Comparison of ENCODE assay signal across 18 cellular contexts in genomic region chr7:50728184-50728583, GRCh38. TPM values are rescaled to one million over a fixed set of nuclear protein-coding genes. Genes with fewer than 3 reads are reported as not detected.
DNase-seq lines count a peak whose midpoint lies in the region; ATAC-seq and TF ChIP-seq lines count a peak whose summit lies in the region.
"Had no signal": no experiment of that assay in that cellular context is flagged by ENCODE, and none has a peak within 500 bp of the region (broad histone marks: within the 10 kb centered on the region; RNA-seq: fewer than 3 reads in every experiment).

No MANE protein-coding gene starts in this region.

- TF ChIP-seq CTCF in chondrocyte (IDR thresholded peaks at IDR 0.05) (no peak), tibial artery (IDR thresholded peaks at IDR 0.05) (no peak)

- ATAC-seq in left ventricle myocardium superior = peak; percentile 68
- peak; percentile 61 for ATAC-seq in aorta (ENCODE audit: low FRiP score)
- ATAC-seq: activated CD8-positive, alpha-beta T cell treated with anti-CD3 and anti-CD28 coated beads for 36 hours; activated naive CD8-positive, alpha-beta T cell treated with anti-CD3 and anti-CD28 coated beads, Interleukin-2, amount 50 U/mL, for 24 hours; naive thymus-derived CD8-positive, alpha-beta T cell; PC-3 had no signal

- peak overlapping the region; percentile 68 for H3K27ac Mint-ChIP-seq in chondrocyte (ENCODE audit: unreplicated experiment)
- H3K27ac Mint-ChIP-seq: activated CD8-positive, alpha-beta T cell treated with anti-CD3 and anti-CD28 coated beads for 36 hours; activated naive CD8-positive, alpha-beta T cell treated with anti-CD3 and anti-CD28 coated beads, Interleukin-2, amount 50 U/mL, for 24 hours; CD14-positive monocyte; naive thymus-derived CD8-positive, alpha-beta T cell had no signal

- peak; percentile 24 for DNase-seq in M059J (ENCODE audit: low read depth)
- DNase-seq in chondrocyte (ENCODE audit: low spot score) = no peak
- no peak for DNase-seq in left ventricle myocardium superior
- no peak for DNase-seq in aorta
- no peak for DNase-seq in NCI-H2107 (lab: John Stamatoyannopoulos, UW)
- DNase-seq in Ammon's horn (ENCODE audit: low spot score) = no peak
- DNase-seq in tibial artery = no peak
- DNase-seq: activated CD8-positive, alpha-beta T cell treated with anti-CD3 and anti-CD28 coated beads for 36 hours; activated naive CD8-positive, alpha-beta T cell treated with anti-CD3 and anti-CD28 coated beads, Interleukin-2, amount 50 U/mL, for 24 hours; DMS79 treated with DMSO at 0.1 percent for 48 hours; GOT3; naive thymus-derived CD8-positive, alpha-beta T cell; NCI-H1694; NCI-H524 treated with DMSO at 0.1 percent for 48 hours; PC-3; stimulated activated CD4-positive, alpha-beta T cell treated with anti-CD3 and anti-CD28 coated beads, Interleukin-1b, Interleukin-23, amount 100 ng/mL, for 48 hours had no signal

- H3K4me1 ChIP-seq in aorta (ENCODE audit: control insufficient read depth in 1 of 2, insufficient read depth in 2 of 2, low read length in 2 of 2) = peaks cover 9% of the 10 kb centered on the region in 2 donors
- peaks cover 0 to 72% (median 46%) of the 10 kb centered on the region in 4 donors for H3K4me1 ChIP-seq in tibial artery

- H3K36me3 ChIP-seq in aorta (ENCODE audit: control insufficient read depth in 1 of 2, insufficient read depth in 2 of 2, low read length in 1 of 2) = no peaks in the 10 kb centered on the region
- H3K36me3 ChIP-seq in tibial artery = no peaks in the 10 kb centered on the region

- H3K4me1 Mint-ChIP-seq in chondrocyte (ENCODE audit: low read depth) = peaks cover 69% of the 10 kb centered on the region

- no peak overlapping the region for H3K4me3 Mint-ChIP-seq in chondrocyte (ENCODE audit: unreplicated experiment)
- H3K4me3 Mint-ChIP-seq: activated CD8-positive, alpha-beta T cell treated with anti-CD3 and anti-CD28 coated beads for 36 hours; activated naive CD8-positive, alpha-beta T cell treated with anti-CD3 and anti-CD28 coated beads, Interleukin-2, amount 50 U/mL, for 24 hours; CD14-positive monocyte; naive thymus-derived CD8-positive, alpha-beta T cell had no signal

- no peak overlapping the region for H3K4me3 ChIP-seq in aorta (ENCODE audit: low read length in 2 of 2)
- H3K4me3 ChIP-seq in tibial artery = no peak overlapping the region
- H3K4me3 ChIP-seq: esophagus muscularis mucosa had no signal

- no peaks in the 10 kb centered on the region for H3K9me3 ChIP-seq in aorta (ENCODE audit: control insufficient read depth, low read length)
- H3K9me3 ChIP-seq in tibial artery = no peaks in the 10 kb centered on the region
- H3K9me3 ChIP-seq: esophagus muscularis mucosa had no signal

- no peaks in the 10 kb centered on the region for H3K27me3 Mint-ChIP-seq in chondrocyte (ENCODE audit: low read depth)
- H3K27me3 Mint-ChIP-seq: activated CD8-positive, alpha-beta T cell treated with anti-CD3 and anti-CD28 coated beads for 36 hours; activated naive CD8-positive, alpha-beta T cell treated with anti-CD3 and anti-CD28 coated beads, Interleukin-2, amount 50 U/mL, for 24 hours; naive thymus-derived CD8-positive, alpha-beta T cell had no signal

- no peaks in the 10 kb centered on the region for H3K9me3 Mint-ChIP-seq in chondrocyte (ENCODE audit: low read depth)
- H3K9me3 Mint-ChIP-seq: activated CD8-positive, alpha-beta T cell treated with anti-CD3 and anti-CD28 coated beads for 36 hours; activated naive CD8-positive, alpha-beta T cell treated with anti-CD3 and anti-CD28 coated beads, Interleukin-2, amount 50 U/mL, for 24 hours; naive thymus-derived CD8-positive, alpha-beta T cell had no signal

- 6 to 7% methylated on average over 2 of the region's 2 CpGs for WGBS in aorta, 2 donors

- H3K27me3 ChIP-seq in aorta (ENCODE audit: control insufficient read depth in 1 of 2, insufficient read depth in 2 of 2, low read length in 1 of 2) (no peaks in the 10 kb centered on the region), tibial artery (no peaks in the 10 kb centered on the region)
- H3K27me3 ChIP-seq: esophagus muscularis mucosa had no signal

- peak overlapping the region in 1 of 2 donors; percentile 81 for H3K27ac ChIP-seq in aorta (ENCODE audit: low read depth in 1 of 2, low read length in 2 of 2)
- H3K27ac ChIP-seq in tibial artery = peak overlapping the region in 1 of 2 donors; percentile 1

- intact Hi-C loops in left ventricle myocardium superior (cut with micrococcal nuclease) (no loop called here), aorta (cut with DNase I) (loop anchor here (5.0 kb wide), 2 partner anchors 64 to 71 kb away; no protein-coding TSS in a partner anchor), tibial artery (cut with DNase I; ENCODE audit: low total_unique reads) (no loop called here)

- H3K36me3 Mint-ChIP-seq in chondrocyte (ENCODE audit: low read depth) = peaks cover 4% of the 10 kb centered on the region
- H3K36me3 Mint-ChIP-seq: naive thymus-derived CD8-positive, alpha-beta T cell had no signal

RNA-seq across cellular contexts. Expression of gene GRB10, which starts 54.5 kb away (rescaled TPM):
- 0.10 and 0.20 TPM in 2 replicates for total RNA-seq in M059J (2014; rRNA removed; shearing (Covaris generic))
- total RNA-seq in chondrocyte (31.4 to 73.7 TPM (median 69.9 TPM) in 3 replicates), left ventricle myocardium superior (25.4 TPM), aorta (100 to 1,000 TPM; 106 to 108 TPM)
- 10 to 100 TPM; 11.8 to 21.2 TPM for polyA plus RNA-seq in aorta

Comparison
In these comparisons a context has a peak if more than half of its experiments do, and no peak if none do; other contexts are left out.
1. RNA of gene GRB10, which starts 54.5 kb away (total RNA-seq): 106 to 108 TPM in aorta, 31.4 to 73.7 TPM in chondrocyte and 25.4 TPM in left ventricle myocardium superior (single experiment); 0.10 to 0.20 TPM in M059J; every median in the first group is over 10 times any median in the second.
2. intact Hi-C loops: an anchor here in aorta (5.0 kb wide); none called in left ventricle myocardium superior and tibial artery.